In the genomic region with DNA sequence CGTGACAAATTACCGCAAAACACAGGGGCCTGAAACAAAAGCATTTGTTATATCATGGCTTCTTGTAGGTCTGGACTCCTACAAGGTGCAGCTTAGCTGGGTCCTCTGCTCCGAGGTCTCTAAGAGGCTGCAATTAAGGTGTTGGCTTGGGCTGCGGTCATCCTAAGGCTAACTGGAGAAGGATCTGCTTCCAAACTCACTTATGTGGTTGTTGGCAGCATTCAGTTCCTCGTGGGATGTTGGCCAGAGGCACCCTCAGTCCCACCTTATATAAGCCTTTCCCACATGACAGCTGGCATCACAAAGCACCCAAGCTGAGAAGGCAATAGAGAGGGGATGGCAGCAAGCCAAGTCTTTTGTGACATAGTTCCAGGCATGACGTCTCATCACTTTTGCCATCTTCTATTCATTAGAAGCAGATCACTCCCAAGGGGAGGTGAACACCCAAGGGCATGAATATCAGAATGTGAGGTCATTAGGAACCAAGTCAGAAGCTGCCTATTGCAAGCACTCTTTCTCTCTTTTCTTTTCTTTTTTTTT, we compare ENCODE assay signal across 1 cellular context.
TF ChIP-seq lines count a peak whose summit lies in the region.

No MANE protein-coding gene starts in this region.

TF ChIP-seq in IMR-90, 13 proteins besides CTCF, POLR2A, EP300 and RAD21:
- TF ChIP-seq CEBPB (IDR thresholded peaks at IDR 0.05; ENCODE audit: low read depth, low read length) (no peak), CHD1 (IDR thresholded peaks at IDR 0.05; ENCODE audit: low read depth, low read length) (no peak), RFX5 (IDR thresholded peaks at IDR 0.05; ENCODE audit: low read depth, low read length) (no peak), SMC3 (IDR thresholded peaks at IDR 0.05; ENCODE audit: low read depth, low read length) (no peak), NFE2L2 (IDR thresholded peaks at IDR 0.05; ENCODE audit: low read depth, low read length) (no peak), MXI1 (IDR thresholded peaks at IDR 0.05; ENCODE audit: borderline replicate concordance, low read depth, low read length) (no peak)
- TF ChIP-seq, protein P1, sequence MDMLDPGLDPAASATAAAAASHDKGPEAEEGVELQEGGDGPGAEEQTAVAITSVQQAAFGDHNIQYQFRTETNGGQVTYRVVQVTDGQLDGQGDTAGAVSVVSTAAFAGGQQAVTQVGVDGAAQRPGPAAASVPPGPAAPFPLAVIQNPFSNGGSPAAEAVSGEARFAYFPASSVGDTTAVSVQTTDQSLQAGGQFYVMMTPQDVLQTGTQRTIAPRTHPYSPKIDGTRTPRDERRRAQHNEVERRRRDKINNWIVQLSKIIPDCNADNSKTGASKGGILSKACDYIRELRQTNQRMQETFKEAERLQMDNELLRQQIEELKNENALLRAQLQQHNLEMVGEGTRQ (IDR thresholded peaks at IDR 0.05; ENCODE audit: low read depth, low read length) = no peak
- TF ChIP-seq, protein P2, sequence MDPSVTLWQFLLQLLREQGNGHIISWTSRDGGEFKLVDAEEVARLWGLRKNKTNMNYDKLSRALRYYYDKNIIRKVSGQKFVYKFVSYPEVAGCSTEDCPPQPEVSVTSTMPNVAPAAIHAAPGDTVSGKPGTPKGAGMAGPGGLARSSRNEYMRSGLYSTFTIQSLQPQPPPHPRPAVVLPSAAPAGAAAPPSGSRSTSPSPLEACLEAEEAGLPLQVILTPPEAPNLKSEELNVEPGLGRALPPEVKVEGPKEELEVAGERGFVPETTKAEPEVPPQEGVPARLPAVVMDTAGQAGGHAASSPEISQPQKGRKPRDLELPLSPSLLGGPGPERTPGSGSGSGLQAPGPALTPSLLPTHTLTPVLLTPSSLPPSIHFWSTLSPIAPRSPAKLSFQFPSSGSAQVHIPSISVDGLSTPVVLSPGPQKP (IDR thresholded peaks at IDR 0.05; ENCODE audit: borderline replicate concordance, low read depth, low read length) = no peak
